Comparison of ENCODE assay signal across 1 cellular context in genomic region chr16:8686879-8687278, GRCh38.
TF ChIP-seq lines count a peak whose summit lies in the region.

No MANE protein-coding gene starts in this region.

TF ChIP-seq in HepG2, 621 proteins besides CTCF, POLR2A, EP300 and RAD21 (continued from another document):
- TF ChIP-seq ZNF143 (CRISPR knock-in tag; IDR thresholded peaks at IDR 0.05) (no peak), ATM (IDR thresholded peaks at IDR 0.05; ENCODE audit: borderline replicate concordance) (no peak), GATAD2A (CRISPR knock-in tag; IDR thresholded peaks at IDR 0.05) (peak; percentile 13; the same call in 1 of the 2 replicates), ARNTL (CRISPR knock-in tag; IDR thresholded peaks at IDR 0.05) (no peak), HIC2 (CRISPR knock-in tag; IDR thresholded peaks at IDR 0.05; ENCODE audit: low read depth) (no peak), RNF2 (conservative IDR thresholded peaks at IDR 0.05; ENCODE audit: low read depth) (no peak)
- TF ChIP-seq, protein P1, sequence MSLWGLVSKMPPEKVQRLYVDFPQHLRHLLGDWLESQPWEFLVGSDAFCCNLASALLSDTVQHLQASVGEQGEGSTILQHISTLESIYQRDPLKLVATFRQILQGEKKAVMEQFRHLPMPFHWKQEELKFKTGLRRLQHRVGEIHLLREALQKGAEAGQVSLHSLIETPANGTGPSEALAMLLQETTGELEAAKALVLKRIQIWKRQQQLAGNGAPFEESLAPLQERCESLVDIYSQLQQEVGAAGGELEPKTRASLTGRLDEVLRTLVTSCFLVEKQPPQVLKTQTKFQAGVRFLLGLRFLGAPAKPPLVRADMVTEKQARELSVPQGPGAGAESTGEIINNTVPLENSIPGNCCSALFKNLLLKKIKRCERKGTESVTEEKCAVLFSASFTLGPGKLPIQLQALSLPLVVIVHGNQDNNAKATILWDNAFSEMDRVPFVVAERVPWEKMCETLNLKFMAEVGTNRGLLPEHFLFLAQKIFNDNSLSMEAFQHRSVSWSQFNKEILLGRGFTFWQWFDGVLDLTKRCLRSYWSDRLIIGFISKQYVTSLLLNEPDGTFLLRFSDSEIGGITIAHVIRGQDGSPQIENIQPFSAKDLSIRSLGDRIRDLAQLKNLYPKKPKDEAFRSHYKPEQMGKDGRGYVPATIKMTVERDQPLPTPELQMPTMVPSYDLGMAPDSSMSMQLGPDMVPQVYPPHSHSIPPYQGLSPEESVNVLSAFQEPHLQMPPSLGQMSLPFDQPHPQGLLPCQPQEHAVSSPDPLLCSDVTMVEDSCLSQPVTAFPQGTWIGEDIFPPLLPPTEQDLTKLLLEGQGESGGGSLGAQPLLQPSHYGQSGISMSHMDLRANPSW (CRISPR knock-in tag; IDR thresholded peaks at IDR 0.05; ENCODE audit: borderline replicate concordance), result no peak
- TF ChIP-seq, protein P2, sequence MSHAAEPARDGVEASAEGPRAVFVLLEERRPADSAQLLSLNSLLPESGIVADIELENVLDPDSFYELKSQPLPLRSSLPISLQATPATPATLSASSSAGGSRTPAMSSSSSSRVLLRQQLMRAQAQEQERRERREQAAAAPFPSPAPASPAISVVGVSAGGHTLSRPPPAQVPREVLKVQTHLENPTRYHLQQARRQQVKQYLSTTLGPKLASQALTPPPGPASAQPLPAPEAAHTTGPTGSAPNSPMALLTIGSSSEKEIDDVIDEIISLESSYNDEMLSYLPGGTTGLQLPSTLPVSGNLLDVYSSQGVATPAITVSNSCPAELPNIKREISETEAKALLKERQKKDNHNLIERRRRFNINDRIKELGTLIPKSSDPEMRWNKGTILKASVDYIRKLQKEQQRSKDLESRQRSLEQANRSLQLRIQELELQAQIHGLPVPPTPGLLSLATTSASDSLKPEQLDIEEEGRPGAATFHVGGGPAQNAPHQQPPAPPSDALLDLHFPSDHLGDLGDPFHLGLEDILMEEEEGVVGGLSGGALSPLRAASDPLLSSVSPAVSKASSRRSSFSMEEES (CRISPR knock-in tag; IDR thresholded peaks at IDR 0.05), result no peak
